ENCODE assay signal across 21 cellular contexts in genomic region chr17:68382582-68383085, GRCh38.
A peak's percentile ranks its signal among the peaks of the same experiment; 100 is the strongest.
DNase-seq lines count a peak whose midpoint lies in the region; ATAC-seq and TF ChIP-seq lines count a peak whose summit lies in the region.
"Had no signal": no experiment of that assay in that cellular context is flagged by ENCODE, and none has a peak within 500 bp of the region (broad histone marks: within the 10 kb centered on the region; RNA-seq: fewer than 3 reads in every experiment).

No MANE protein-coding gene starts in this region.

- no peak overlapping the region for H2AFZ ChIP-seq in PC-3 (ENCODE audit: low read length)
- no peak overlapping the region for H2AFZ ChIP-seq in fibroblast of lung (ENCODE audit: low read length)

- no TSS peak for BruUV-seq in PC-3 (replicated peaks; lab: Mats Ljungman, UMichigan)

- H3K27me3 ChIP-seq in PC-3 (ENCODE audit: low read length) = no peaks in the 10 kb centered on the region
- no peaks in the 10 kb centered on the region for H3K27me3 ChIP-seq in fibroblast of lung (ENCODE audit: control insufficient read depth, insufficient read depth, low read length)
- H3K27me3 ChIP-seq: ascending aorta had no signal

- intact Hi-C loops in PC-3 (cut with micrococcal nuclease) = no loop called here
- intact Hi-C loops in posterior vena cava (cut with DNase I) = no loop called here

- no peak for TF ChIP-seq CTCF in PC-3 (conservative IDR thresholded peaks at IDR 0.05; ENCODE audit: low read depth, low read length)
- TF ChIP-seq CTCF in fibroblast of lung (conservative IDR thresholded peaks at IDR 0.05 in 1 of 2, IDR thresholded peaks at IDR 0.05 in 1 of 2; ENCODE audit: low read depth in 1 of 2, low read length in 2 of 2) = no peak

- H3K9me2 ChIP-seq in PC-3 (replicated peaks; ENCODE audit: low read length) = no peaks in the 10 kb centered on the region

- POLR2A ChIA-PET in PC-3 (lab: Charles Lee; ENCODE audit: unreplicated experiment) = interaction anchor here (0.7 kb wide), 1 partner anchor 283 kb away, joined by 7 read pairs; no protein-coding TSS in a partner anchor

- ATAC-seq in PC-3 (no peak), HG02885 (IDR thresholded peaks at IDR 0.05; ENCODE audit: poor library complexity, unreplicated experiment) (no peak)
- ATAC-seq: T-helper 17 cell had no signal

- no peaks in the 10 kb centered on the region for H3K36me3 ChIP-seq in PC-3 (ENCODE audit: low read depth, low read length)
- H3K36me3 ChIP-seq in fibroblast of lung (ENCODE audit: control insufficient read depth, insufficient read depth, low read length) = no peaks in the 10 kb centered on the region
- H3K36me3 ChIP-seq: ascending aorta had no signal

- H4K20me1 ChIP-seq in PC-3 (ENCODE audit: low read length) = no peaks in the 10 kb centered on the region
- H4K20me1 ChIP-seq in fibroblast of lung (ENCODE audit: control insufficient read depth, extremely low read depth, insufficient read depth, low read length) = no peaks in the 10 kb centered on the region

- H3K27ac ChIP-seq in PC-3 (ENCODE audit: low read length) (peak overlapping the region; percentile 82), fibroblast of lung (ENCODE audit: insufficient read depth, low read length) (peak overlapping the region; percentile 97), skin epidermis (peak overlapping the region in 13 of 21 experiments; percentile 14 to 87 (median 63))
- H3K27ac ChIP-seq: ascending aorta, VCaP had no signal

- H3F3A ChIP-seq in PC-3 (ENCODE audit: low read length, unreplicated experiment) = no peaks in the 10 kb centered on the region

- CTCF ChIA-PET in PC-3 (lab: Charles Lee) = no interaction called here

- H3K4me3 ChIP-seq in PC-3 (ENCODE audit: low read length) (no peak overlapping the region), fibroblast of lung (replicated peaks in 1 of 4; ENCODE audit: control extremely low read depth in 1 of 4, insufficient read depth in 1 of 4, low read depth in 3 of 4, low read length in 4 of 4) (no peak overlapping the region), skin epidermis (no peak overlapping the region)
- H3K4me3 ChIP-seq: ascending aorta had no signal

- peaks cover 55% of the 10 kb centered on the region for H3K4me1 ChIP-seq in PC-3 (ENCODE audit: insufficient read depth, low read length)
- H3K4me1 ChIP-seq in fibroblast of lung (ENCODE audit: control insufficient read depth, extremely low read depth, insufficient read depth, low read length) = peaks cover 43% of the 10 kb centered on the region

- peak; percentile 19 for DNase-seq in Caki2 (ENCODE audit: low read depth)
- DNase-seq in PC-3 = no peak
- no peak for DNase-seq in fibroblast of lung (ENCODE audit: low read depth in 2 of 2)
- DNase-seq in posterior vena cava (ENCODE audit: low spot score) = no peak
- no peak for DNase-seq in activated naive CD4-positive, alpha-beta T cell treated with anti-CD3 and anti-CD28 coated beads, Interleukin-2, amount 50 U/mL, for 16 hours
- no peak for DNase-seq in NCI-H1436 treated with DMSO at 0.1 percent for 48 hours (lab: John Stamatoyannopoulos, UW)
- DNase-seq: activated CD4-positive, alpha-beta T cell treated with anti-CD3 and anti-CD28 coated beads, Interleukin-2, amount 50 U/mL, for 48 hours; activated naive CD4-positive, alpha-beta T cell; AML-193; COR-L47; hippocampal formation; NCI-H1417; NCI-H2171; nephron progenitor cell; SIG-M5; substantia nigra; T-helper 17 cell had no signal

- no peak overlapping the region for H3K4me2 ChIP-seq in PC-3 (ENCODE audit: low read length)
- no peak overlapping the region for H3K4me2 ChIP-seq in fibroblast of lung (ENCODE audit: extremely low read depth, insufficient read depth, low read length)

- H3K79me2 ChIP-seq in PC-3 (ENCODE audit: low read length) (no peaks in the 10 kb centered on the region), fibroblast of lung (ENCODE audit: control insufficient read depth, insufficient read depth, low read length) (no peaks in the 10 kb centered on the region)

- in situ Hi-C loops in Caki2 (cut with HindIII; ENCODE audit: low pct_unique_long_range_greater_than_20kb, low sequenced_read_pairs) = no loop called here

- H3K9me3 ChIP-seq in PC-3 (ENCODE audit: low read length) = no peaks in the 10 kb centered on the region
- H3K9me3 ChIP-seq in fibroblast of lung (ENCODE audit: control insufficient read depth, insufficient read depth, low read depth, low read length) = no peaks in the 10 kb centered on the region
- H3K9me3 ChIP-seq: ascending aorta had no signal

- H3K9ac ChIP-seq in PC-3 (ENCODE audit: low read length) = peak overlapping the region; percentile 65
- peak overlapping the region; percentile 50 for H3K9ac ChIP-seq in fibroblast of lung (ENCODE audit: insufficient read depth, low read length)
